ENCODE assay signal across 4 cellular contexts in the genomic region with DNA sequence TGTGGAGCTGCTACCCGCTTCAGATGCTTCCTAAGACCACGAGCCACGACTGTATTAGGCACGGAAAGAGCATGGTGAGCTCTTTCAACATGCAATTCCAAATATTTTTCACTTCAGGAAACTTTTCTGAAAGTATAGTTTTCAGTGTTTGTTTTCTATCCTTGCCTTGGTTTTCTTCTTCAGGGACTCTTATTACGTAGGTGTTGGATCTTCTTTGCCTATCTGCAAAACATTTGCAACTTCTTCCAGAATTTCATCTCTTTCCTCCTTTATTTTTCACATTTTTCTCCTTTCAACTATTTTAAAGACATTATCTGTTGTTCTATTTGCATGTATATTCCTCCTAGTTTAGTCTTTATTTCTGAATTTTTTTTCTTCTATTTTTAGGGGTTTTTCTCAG.
TF ChIP-seq lines count a peak whose summit lies in the region.

No MANE protein-coding gene starts in this region.

TF ChIP-seq in A549, 52 proteins besides CTCF, POLR2A, EP300 and RAD21:
- TF ChIP-seq SMC3 (IDR thresholded peaks at IDR 0.05) (no peak), HOXB5 (CRISPR knock-in tag; IDR thresholded peaks at IDR 0.05) (no peak), EHMT2 (IDR thresholded peaks at IDR 0.05; ENCODE audit: low read depth) (no peak), POLR2AphosphoS2 (conservative IDR thresholded peaks at IDR 0.05; ENCODE audit: low read length) (no peak), HEYL (CRISPR knock-in tag; IDR thresholded peaks at IDR 0.05) (no peak), EHF (CRISPR knock-in tag; IDR thresholded peaks at IDR 0.05) (no peak), MAZ (IDR thresholded peaks at IDR 0.05; ENCODE audit: borderline replicate concordance, low read depth, low read length) (no peak), FOXS1 (CRISPR knock-in tag; IDR thresholded peaks at IDR 0.05) (no peak), NFE2L2 (conservative IDR thresholded peaks at IDR 0.05; ENCODE audit: low read length) (no peak), HOXB13 (CRISPR knock-in tag; IDR thresholded peaks at IDR 0.05; ENCODE audit: low read depth) (no peak)

TF ChIP-seq in GM23338, 12 proteins besides CTCF, POLR2A, EP300 and RAD21 (continues in another document):
- no peak for TF ChIP-seq JUNB (IDR thresholded peaks at IDR 0.05; ENCODE audit: unreplicated experiment)
- no peak for TF ChIP-seq NANOG (IDR thresholded peaks at IDR 0.05; ENCODE audit: borderline replicate concordance)
- TF ChIP-seq, protein P1, sequence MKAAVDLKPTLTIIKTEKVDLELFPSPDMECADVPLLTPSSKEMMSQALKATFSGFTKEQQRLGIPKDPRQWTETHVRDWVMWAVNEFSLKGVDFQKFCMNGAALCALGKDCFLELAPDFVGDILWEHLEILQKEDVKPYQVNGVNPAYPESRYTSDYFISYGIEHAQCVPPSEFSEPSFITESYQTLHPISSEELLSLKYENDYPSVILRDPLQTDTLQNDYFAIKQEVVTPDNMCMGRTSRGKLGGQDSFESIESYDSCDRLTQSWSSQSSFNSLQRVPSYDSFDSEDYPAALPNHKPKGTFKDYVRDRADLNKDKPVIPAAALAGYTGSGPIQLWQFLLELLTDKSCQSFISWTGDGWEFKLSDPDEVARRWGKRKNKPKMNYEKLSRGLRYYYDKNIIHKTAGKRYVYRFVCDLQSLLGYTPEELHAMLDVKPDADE (IDR thresholded peaks at IDR 0.05): no peak
- TF ChIP-seq CREB1 (CRISPR knock-in tag; IDR thresholded peaks at IDR 0.05; ENCODE audit: low read depth): no peak
- no peak for TF ChIP-seq EZH2phosphoT487 (IDR thresholded peaks at IDR 0.05; ENCODE audit: unreplicated experiment)
- no peak for TF ChIP-seq POLR2AphosphoS5 (IDR thresholded peaks at IDR 0.05; ENCODE audit: low read depth)
- no peak for TF ChIP-seq ZNF114 (CRISPR knock-in tag; IDR thresholded peaks at IDR 0.05)
- no peak for TF ChIP-seq ZNF331 (CRISPR knock-in tag; IDR thresholded peaks at IDR 0.05; ENCODE audit: low read depth)

TF ChIP-seq in HCT116, 20 proteins besides CTCF, POLR2A, EP300 and RAD21:
- 0 out of 2 replicates have a peak, but pooled peaks have one; percentile 41 for TF ChIP-seq CBX3 (IDR thresholded peaks at IDR 0.05; ENCODE audit: low read depth)
- TF ChIP-seq ELF1 (IDR thresholded peaks at IDR 0.05; ENCODE audit: borderline replicate concordance, low read depth): no peak
- TF ChIP-seq ZFX (IDR thresholded peaks at IDR 0.05): no peak

TF ChIP-seq in HEK293, 187 proteins besides CTCF, POLR2A, EP300 and RAD21 (continued from another document):
- TF ChIP-seq ZNF529 (tag by site-specific recombination; IDR thresholded peaks at IDR 0.05; ENCODE audit: insufficient replicate concordance) (peak; percentile 37), SP3 (tag by site-specific recombination; IDR thresholded peaks at IDR 0.05) (no peak), ZNF626 (tag by site-specific recombination; IDR thresholded peaks at IDR 0.05) (0 out of 2 replicates have a peak, but pooled peaks have one; percentile 50), ZNF510 (tag by site-specific recombination; IDR thresholded peaks at IDR 0.05; ENCODE audit: insufficient replicate concordance) (peak; percentile 20), SETDB1 (IDR thresholded peaks at IDR 0.05; ENCODE audit: insufficient read length, low read length) (peak; percentile 71), KLF16 (tag by site-specific recombination; IDR thresholded peaks at IDR 0.05) (no peak), ZNF280D (tag by site-specific recombination; IDR thresholded peaks at IDR 0.05) (peak; percentile 90; the same call in 1 of the 2 replicates)
- TF ChIP-seq, protein P2, sequence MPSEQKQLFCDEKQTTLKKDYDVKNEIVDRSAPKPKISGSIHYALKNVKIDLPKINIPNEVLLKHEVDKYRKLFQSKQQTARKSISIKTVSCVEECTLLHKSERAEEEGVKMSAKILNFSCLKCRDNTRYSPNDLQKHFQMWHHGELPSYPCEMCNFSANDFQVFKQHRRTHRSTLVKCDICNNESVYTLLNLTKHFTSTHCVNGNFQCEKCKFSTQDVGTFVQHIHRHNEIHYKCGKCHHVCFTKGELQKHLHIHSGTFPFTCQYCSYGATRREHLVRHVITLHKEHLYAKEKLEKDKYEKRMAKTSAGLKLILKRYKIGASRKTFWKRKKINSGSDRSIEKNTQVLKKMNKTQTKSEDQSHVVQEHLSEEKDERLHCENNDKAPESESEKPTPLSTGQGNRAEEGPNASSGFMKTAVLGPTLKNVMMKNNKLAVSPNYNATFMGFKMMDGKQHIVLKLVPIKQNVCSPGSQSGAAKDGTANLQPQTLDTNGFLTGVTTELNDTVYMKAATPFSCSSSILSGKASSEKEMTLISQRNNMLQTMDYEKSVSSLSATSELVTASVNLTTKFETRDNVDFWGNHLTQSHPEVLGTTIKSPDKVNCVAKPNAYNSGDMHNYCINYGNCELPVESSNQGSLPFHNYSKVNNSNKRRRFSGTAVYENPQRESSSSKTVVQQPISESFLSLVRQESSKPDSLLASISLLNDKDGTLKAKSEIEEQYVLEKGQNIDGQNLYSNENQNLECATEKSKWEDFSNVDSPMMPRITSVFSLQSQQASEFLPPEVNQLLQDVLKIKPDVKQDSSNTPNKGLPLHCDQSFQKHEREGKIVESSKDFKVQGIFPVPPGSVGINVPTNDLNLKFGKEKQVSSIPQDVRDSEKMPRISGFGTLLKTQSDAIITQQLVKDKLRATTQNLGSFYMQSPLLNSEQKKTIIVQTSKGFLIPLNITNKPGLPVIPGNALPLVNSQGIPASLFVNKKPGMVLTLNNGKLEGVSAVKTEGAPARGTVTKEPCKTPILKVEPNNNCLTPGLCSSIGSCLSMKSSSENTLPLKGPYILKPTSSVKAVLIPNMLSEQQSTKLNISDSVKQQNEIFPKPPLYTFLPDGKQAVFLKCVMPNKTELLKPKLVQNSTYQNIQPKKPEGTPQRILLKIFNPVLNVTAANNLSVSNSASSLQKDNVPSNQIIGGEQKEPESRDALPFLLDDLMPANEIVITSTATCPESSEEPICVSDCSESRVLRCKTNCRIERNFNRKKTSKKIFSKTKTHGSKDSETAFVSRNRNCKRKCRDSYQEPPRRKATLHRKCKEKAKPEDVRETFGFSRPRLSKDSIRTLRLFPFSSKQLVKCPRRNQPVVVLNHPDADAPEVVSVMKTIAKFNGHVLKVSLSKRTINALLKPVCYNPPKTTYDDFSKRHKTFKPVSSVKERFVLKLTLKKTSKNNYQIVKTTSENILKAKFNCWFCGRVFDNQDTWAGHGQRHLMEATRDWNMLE (tag by site-specific recombination; conservative IDR thresholded peaks at IDR 0.05; ENCODE audit: low read depth): 0 out of 2 replicates have a peak, but pooled peaks have one; percentile 15
